Comparison of ENCODE assay signal across 2 cellular contexts in genomic region chr10:218753-219152, GRCh38.
TF ChIP-seq lines count a peak whose summit lies in the region.

No MANE protein-coding gene starts in this region.

TF ChIP-seq in IMR-90, 13 proteins besides CTCF, POLR2A, EP300 and RAD21 (continued from another document):
- TF ChIP-seq BHLHE40 (IDR thresholded peaks at IDR 0.05; ENCODE audit: low read depth, low read length) (no peak), RCOR1 (IDR thresholded peaks at IDR 0.05; ENCODE audit: insufficient replicate concordance, low read length) (no peak), CEBPB (IDR thresholded peaks at IDR 0.05; ENCODE audit: low read depth, low read length) (no peak), RFX5 (IDR thresholded peaks at IDR 0.05; ENCODE audit: low read depth, low read length) (no peak), SMC3 (IDR thresholded peaks at IDR 0.05; ENCODE audit: low read depth, low read length) (no peak), FOS (IDR thresholded peaks at IDR 0.05; ENCODE audit: low read depth, low read length) (no peak), NFE2L2 (IDR thresholded peaks at IDR 0.05; ENCODE audit: low read depth, low read length) (no peak), CHD1 (IDR thresholded peaks at IDR 0.05; ENCODE audit: low read depth, low read length) (no peak), MAFK (IDR thresholded peaks at IDR 0.05; ENCODE audit: low read depth, low read length) (no peak)
- TF ChIP-seq, protein P1, sequence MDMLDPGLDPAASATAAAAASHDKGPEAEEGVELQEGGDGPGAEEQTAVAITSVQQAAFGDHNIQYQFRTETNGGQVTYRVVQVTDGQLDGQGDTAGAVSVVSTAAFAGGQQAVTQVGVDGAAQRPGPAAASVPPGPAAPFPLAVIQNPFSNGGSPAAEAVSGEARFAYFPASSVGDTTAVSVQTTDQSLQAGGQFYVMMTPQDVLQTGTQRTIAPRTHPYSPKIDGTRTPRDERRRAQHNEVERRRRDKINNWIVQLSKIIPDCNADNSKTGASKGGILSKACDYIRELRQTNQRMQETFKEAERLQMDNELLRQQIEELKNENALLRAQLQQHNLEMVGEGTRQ (IDR thresholded peaks at IDR 0.05; ENCODE audit: low read depth, low read length) = no peak
- TF ChIP-seq, protein P2, sequence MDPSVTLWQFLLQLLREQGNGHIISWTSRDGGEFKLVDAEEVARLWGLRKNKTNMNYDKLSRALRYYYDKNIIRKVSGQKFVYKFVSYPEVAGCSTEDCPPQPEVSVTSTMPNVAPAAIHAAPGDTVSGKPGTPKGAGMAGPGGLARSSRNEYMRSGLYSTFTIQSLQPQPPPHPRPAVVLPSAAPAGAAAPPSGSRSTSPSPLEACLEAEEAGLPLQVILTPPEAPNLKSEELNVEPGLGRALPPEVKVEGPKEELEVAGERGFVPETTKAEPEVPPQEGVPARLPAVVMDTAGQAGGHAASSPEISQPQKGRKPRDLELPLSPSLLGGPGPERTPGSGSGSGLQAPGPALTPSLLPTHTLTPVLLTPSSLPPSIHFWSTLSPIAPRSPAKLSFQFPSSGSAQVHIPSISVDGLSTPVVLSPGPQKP (IDR thresholded peaks at IDR 0.05; ENCODE audit: borderline replicate concordance, low read depth, low read length) = no peak

TF ChIP-seq in endothelial cell of umbilical vein, 7 proteins besides CTCF, POLR2A, EP300 and RAD21 (continued from another document):
- TF ChIP-seq POLR2AphosphoS5 (IDR thresholded peaks at IDR 0.05; ENCODE audit: insufficient read depth, low read depth, low read length) (no peak), JUN (IDR thresholded peaks at IDR 0.05; ENCODE audit: borderline replicate concordance, insufficient read depth, insufficient read length, low read depth) (no peak), GATA2 (IDR thresholded peaks at IDR 0.05; ENCODE audit: insufficient read depth, insufficient read length, low read depth, low read length) (no peak), MYC (IDR thresholded peaks at IDR 0.05; ENCODE audit: low read depth, low read length) (no peak), FOS (IDR thresholded peaks at IDR 0.05; ENCODE audit: borderline replicate concordance, insufficient read depth, low read length) (no peak)
- TF ChIP-seq, protein P3, sequence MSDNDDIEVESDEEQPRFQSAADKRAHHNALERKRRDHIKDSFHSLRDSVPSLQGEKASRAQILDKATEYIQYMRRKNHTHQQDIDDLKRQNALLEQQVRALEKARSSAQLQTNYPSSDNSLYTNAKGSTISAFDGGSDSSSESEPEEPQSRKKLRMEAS (IDR thresholded peaks at IDR 0.05; ENCODE audit: insufficient read depth, insufficient read length) = no peak
